ENCODE assay signal across 9 cellular contexts in genomic region chr11:17386331-17387084, GRCh38. TPM values are rescaled to one million over a fixed set of nuclear protein-coding genes. Genes with fewer than 3 reads are reported as not detected.
DNase-seq lines count a peak whose midpoint lies in the region; ATAC-seq, FAIRE-seq and TF ChIP-seq lines count a peak whose summit lies in the region.
"Had no signal": no experiment of that assay in that cellular context is flagged by ENCODE, and none has a peak within 500 bp of the region (broad histone marks: within the 10 kb centered on the region; RNA-seq: fewer than 3 reads in every experiment).

No MANE protein-coding gene starts in this region.

- FAIRE-seq in GM12878 (lab: Jason Lieb, UNC) = peak; percentile 78
- FAIRE-seq: TTC549 had no signal

- H3K4me1 ChIP-seq in Caco-2 (peaks cover 3% of the 10 kb centered on the region; the same call in 1 of the 2 replicates), GM12878 (ENCODE audit: control insufficient read depth, insufficient read depth, low read length) (no peaks in the 10 kb centered on the region)

- H4K20me1 ChIP-seq in GM12878 (ENCODE audit: control insufficient read depth, insufficient read depth) = no peaks in the 10 kb centered on the region

- H3K4me3 ChIP-seq in Caco-2 (ENCODE audit: low read depth, low read length) (no peak overlapping the region), GM12878 (no peak overlapping the region)

- TF ChIP-seq EP300 in GM12878 (IDR thresholded peaks at IDR 0.05; ENCODE audit: borderline replicate concordance in 1 of 2, control insufficient read depth in 1 of 2, low read depth in 2 of 2, low read length in 2 of 2) = no peak

- H3K4me3 Mint-ChIP-seq in Caco-2 (ENCODE audit: unreplicated experiment) = no peak overlapping the region

- no peaks in the 10 kb centered on the region for H3K9me3 ChIP-seq in Caco-2
- no peaks in the 10 kb centered on the region for H3K9me3 ChIP-seq in GM12878 (replicated peaks; ENCODE audit: control insufficient read depth, insufficient read depth, low read length)

- H3K36me3 Mint-ChIP-seq in Caco-2 (ENCODE audit: insufficient read depth, unreplicated experiment) = peaks cover 21% of the 10 kb centered on the region

- H3K4me1 Mint-ChIP-seq in Caco-2 (ENCODE audit: low read depth, unreplicated experiment) = no peaks in the 10 kb centered on the region

- DNase-seq in Caco-2 (peak; percentile 60 to 68), HPDE6-E6E7 (ENCODE audit: extremely low spot score) (peak; percentile 25), RWPE1 (ENCODE audit: low spot score) (peak; percentile 26), GM12878 (ENCODE audit: low read depth, low spot score) (no peak), iris pigment epithelial cell (ENCODE audit: low read depth) (peak; percentile 55), inferior parietal cortex (ENCODE audit: extremely low spot score) (no peak)
- peak; percentile 43 for DNase-seq in stimulated activated CD4-positive, alpha-beta T cell treated with anti-CD3 and anti-CD28 coated beads, Interleukin-2, amount 100 ng/mL, for 48 hours

- TF ChIP-seq RAD21 in GM12878 (IDR thresholded peaks at IDR 0.05; ENCODE audit: insufficient read depth, low read depth, low read length) = peak; percentile 41

- H3K27me3 Mint-ChIP-seq in Caco-2 (ENCODE audit: insufficient read depth, unreplicated experiment) = peaks cover 5% of the 10 kb centered on the region

- peak; percentile 73 to 74 for TF ChIP-seq CTCF in Caco-2 (IDR thresholded peaks at IDR 0.05; ENCODE audit: insufficient read depth in 1 of 2, low read depth in 1 of 2, low read length in 1 of 2, severe bottlenecking in 1 of 2, unreplicated experiment in 1 of 2)
- no peak for TF ChIP-seq CTCF in RWPE1 (conservative IDR thresholded peaks at IDR 0.05; ENCODE audit: low read depth)
- peak; percentile 46 to 78 (median 76) for TF ChIP-seq CTCF in GM12878 (IDR thresholded peaks at IDR 0.05 in 2 of 3, conservative IDR thresholded peaks at IDR 0.05 in 1 of 3; ENCODE audit: control insufficient read depth in 2 of 3, extremely low read depth in 1 of 3, insufficient read depth in 1 of 3, low read depth in 3 of 3, low read length in 3 of 3)

- RAD21 ChIA-PET in GM12878 (lab: Charles Lee; ENCODE audit: unreplicated experiment) = interaction anchor here (0.9 to 1.1 kb wide), 2 partner anchors 35 to 142 kb away, joined by 3 read pairs; no protein-coding TSS in a partner anchor

- no peaks in the 10 kb centered on the region for H3K79me2 ChIP-seq in GM12878 (ENCODE audit: control insufficient read depth, insufficient read depth, low read length)

- in situ Hi-C loops in GM12878 (cut with MboI) = loop anchor here (10.0 kb wide), 1 partner anchor 118 kb away; no protein-coding TSS in a partner anchor

- H3K4me2 ChIP-seq in GM12878 (ENCODE audit: control insufficient read depth, insufficient read depth) = no peak overlapping the region

- H3K27ac Mint-ChIP-seq in Caco-2 (ENCODE audit: unreplicated experiment) = no peak overlapping the region

- H3K9me3 Mint-ChIP-seq in Caco-2 (ENCODE audit: unreplicated experiment) = no peaks in the 10 kb centered on the region

- H3K27ac ChIP-seq in RWPE1 (no peak overlapping the region), GM12878 (ENCODE audit: control insufficient read depth, insufficient read depth) (no peak overlapping the region)

- no peak overlapping the region for H3K9ac ChIP-seq in GM12878 (ENCODE audit: control insufficient read depth, insufficient read depth, low read length)

- no peaks in the 10 kb centered on the region for H3K36me3 ChIP-seq in Caco-2 (ENCODE audit: control insufficient read depth, insufficient read depth, low read length)
- no peaks in the 10 kb centered on the region for H3K36me3 ChIP-seq in GM12878 (ENCODE audit: control insufficient read depth in 2 of 2, insufficient read depth in 2 of 2, low read length in 1 of 2)

- intact Hi-C loops in Caco-2 (cut with micrococcal nuclease; ENCODE audit: unreplicated experiment) = loop anchor here (1.0 kb wide), 1 partner anchor 142 kb away; no protein-coding TSS in a partner anchor
- intact Hi-C loops in GM12878 (cut with micrococcal nuclease; ENCODE audit: unreplicated experiment) = no loop called here

- no peak overlapping the region for H2AFZ ChIP-seq in GM12878 (ENCODE audit: control insufficient read depth, low read depth, low read length)

- SMC1A ChIA-PET in GM12878 (lab: Charles Lee; ENCODE audit: uncharacterized antibody, unreplicated experiment) = interaction anchor here (0.6 to 0.8 kb wide), 2 partner anchors 121 to 156 kb away, joined by 3 read pairs; no protein-coding TSS in a partner anchor

- POLR2A ChIA-PET in Caco-2 (lab: Charles Lee) (no interaction called here), RWPE1 (lab: Yijun Ruan, JAX; ENCODE audit: low non-redundant PET) (no interaction called here), GM12878 (lab: Charles Lee) (no interaction called here)

- H3K27me3 ChIP-seq in Caco-2 (replicated peaks; ENCODE audit: control insufficient read depth, insufficient read depth, low read length) = no peaks in the 10 kb centered on the region; the same call in 1 of the 2 replicates
- peaks cover 2% of the 10 kb centered on the region in 2 experiments; a peak in 3 of 4 replicates for H3K27me3 ChIP-seq in GM12878 (replicated peaks in 1 of 2; ENCODE audit: control insufficient read depth in 2 of 2, insufficient read depth in 2 of 2, low read length in 1 of 2)

- CTCF ChIA-PET in Caco-2 (lab: Charles Lee) (interaction anchor here (0.6 to 1.5 kb wide), 10 partner anchors 10 to 157 kb away, joined by 3 to 8 read pairs (median 4); no protein-coding TSS in a partner anchor), RWPE1 (lab: Yijun Ruan, JAX) (interaction anchor here (0.7 to 1.6 kb wide), 6 partner anchors 64 to 681 kb away, joined by 3 to 8 read pairs (median 5); no protein-coding TSS in a partner anchor), GM12878 (lab: Yijun Ruan, JAX) (interaction anchor here (1.0 to 1.3 kb wide), 4 partner anchors 14 to 156 kb away, joined by 3 to 5 read pairs (median 4); no protein-coding TSS in a partner anchor)

- 40% methylated on average over 22 of the region's 23 CpGs for WGBS in GM12878 (ENCODE audit: insufficient coverage, insufficient replicate concordance, low lambda C conversion rate, missing lambda C conversion rate)

- no TSS peak for BruUV-seq in Caco-2 (replicated peaks; lab: Mats Ljungman, UMichigan)
- no TSS peak for BruUV-seq in GM12878 (replicated peaks; lab: Mats Ljungman, UMichigan)

- no peak for TF ChIP-seq POLR2A in GM12878 (IDR thresholded peaks at IDR 0.05; ENCODE audit: low read depth, low read length)

- ATAC-seq in GM19372 (IDR thresholded peaks at IDR 0.05; ENCODE audit: low read depth, unreplicated experiment) (peak; percentile 55), GM12878 (peak; percentile 78)

TF ChIP-seq in GM12878, 131 proteins besides CTCF, POLR2A, EP300 and RAD21 (continues in another document):
- no peak for TF ChIP-seq USF2 (IDR thresholded peaks at IDR 0.05; ENCODE audit: borderline replicate concordance, low read depth, low read length)
- no peak for TF ChIP-seq RAD51 (IDR thresholded peaks at IDR 0.05)
- TF ChIP-seq SMC3 (IDR thresholded peaks at IDR 0.05; ENCODE audit: borderline replicate concordance, low read length) = peak; percentile 57; the same call in 1 of the 2 replicates
- no peak for TF ChIP-seq NFYA (IDR thresholded peaks at IDR 0.05; ENCODE audit: borderline replicate concordance, low read depth, low read length)
- TF ChIP-seq SMARCA5 (IDR thresholded peaks at IDR 0.05) = no peak

RNA-seq across cellular contexts. Expression of gene KCNJ11, which starts 2.0 kb away (rescaled TPM):
- 2.3 and 3.4 TPM in 2 replicates for total RNA-seq in Caco-2 (2022)
- total RNA-seq in GM12878 (2013; cell fraction: nucleolus; rRNA removed) = 0.13 and 0.91 TPM in 2 replicates
- 0.28 and 0.33 TPM in 2 replicates for total RNA-seq in GM12878 (2014; rRNA removed)
- total RNA-seq in GM12878 (2014; rRNA removed; fragmentation: Illumina TruSeq; extraction: Trizol) = 0.09 TPM in 1 of 2 replicates, not detected in the other
- total RNA-seq in GM12878 (2021) = 0.11 and 0.56 TPM in 2 replicates
- polyA plus RNA-seq in GM12878 (2011; ENCODE audit: low read depth) = 0.22 TPM
- not detected in 2 replicates for polyA plus RNA-seq in GM12878 (2011; rRNA removed)
- polyA plus RNA-seq in GM12878 (2011; cell fraction: cytosol; rRNA removed) = 0.04 and 0.13 TPM in 2 replicates
- polyA plus RNA-seq in GM12878 (2011; cell fraction: nucleus; rRNA removed) = 0.13 and 0.38 TPM in 2 replicates
- polyA plus RNA-seq in GM12878 (2012) = 0.54 and 0.84 TPM in 2 replicates
- 0.15 TPM in 1 of 2 replicates, not detected in the other for polyA plus RNA-seq in GM12878 (2014; fragmentation: Illumina TruSeq; extraction: Trizol)
- polyA plus RNA-seq in GM12878 (2014; fragmentation: Nextera tagmentation; extraction: Ambion mirVana) = not detected
- polyA plus RNA-seq in GM12878 (2014; rRNA removed) = 0.06 and 0.22 TPM in 2 replicates
- not detected for polyA plus RNA-seq in GM12878 (2016; fragmentation: Nextera tagmentation; extraction: Ambion mirVana)
- polyA minus RNA-seq in GM12878 (2011; rRNA and poly(A)+ RNA removed) = 0.37 TPM in 1 of 2 replicates, not detected in the other
- polyA minus RNA-seq in GM12878 (2011; cell fraction: cytosol; rRNA and poly(A)+ RNA removed) = not detected in 2 replicates
- polyA minus RNA-seq in GM12878 (2011; cell fraction: nucleus; rRNA and poly(A)+ RNA removed) = not detected in 2 replicates

RNA-seq across cellular contexts. Expression of gene NCR3LG1, which starts 34.9 kb away (rescaled TPM):
- total RNA-seq in Caco-2 (2022) (14.6 and 14.8 TPM in 2 replicates), GM12878 (2014; rRNA removed) (0.17 and 0.22 TPM in 2 replicates), GM12878 (2014; rRNA removed; fragmentation: Illumina TruSeq; extraction: Trizol) (0.09 and 0.18 TPM in 2 replicates), GM12878 (2021) (0.18 and 0.21 TPM in 2 replicates)
- 1.6 and 1.8 TPM in 2 replicates for total RNA-seq in GM12878 (2013; cell fraction: nucleolus; rRNA removed)
- polyA plus RNA-seq in GM12878 (2011; ENCODE audit: low read depth) = 0.09 TPM
- polyA plus RNA-seq in GM12878 (2011; rRNA removed) (0.09 and 0.12 TPM in 2 replicates), GM12878 (2014; fragmentation: Illumina TruSeq; extraction: Trizol) (0.10 and 0.13 TPM in 2 replicates), GM12878 (2014; fragmentation: Nextera tagmentation; extraction: Ambion mirVana) (under 1 TPM in 1 of 2 experiments, not detected in 1; under 0.01 TPM), GM12878 (2014; rRNA removed) (0.05 and 0.15 TPM in 2 replicates), GM12878 (2016; fragmentation: Nextera tagmentation; extraction: Ambion mirVana) (under 1 TPM in 1 of 2 experiments, not detected in 1; 0.11 TPM)
- 0.08 and 0.09 TPM in 2 replicates for polyA plus RNA-seq in GM12878 (2011; cell fraction: cytosol; rRNA removed)
- 0.16 and 0.28 TPM in 2 replicates for polyA plus RNA-seq in GM12878 (2011; cell fraction: nucleus; rRNA removed)
- 0.10 and 0.24 TPM in 2 replicates for polyA plus RNA-seq in GM12878 (2012)
- 0.10 and 0.22 TPM in 2 replicates for polyA minus RNA-seq in GM12878 (2011; rRNA and poly(A)+ RNA removed)
- polyA minus RNA-seq in GM12878 (2011; cell fraction: cytosol; rRNA and poly(A)+ RNA removed) = 0.10 TPM in 1 of 2 replicates, not detected in the other
- 0.19 and 0.24 TPM in 2 replicates for polyA minus RNA-seq in GM12878 (2011; cell fraction: nucleus; rRNA and poly(A)+ RNA removed)

Comparison
In these comparisons a context has a peak if more than half of its experiments do, and no peak if none do; other contexts are left out.
1. DNase-seq: peak in Caco-2 (2 of 2), HPDE6-E6E7 (single experiment), RWPE1 (single experiment), iris pigment epithelial cell (single experiment) and stimulated activated CD4-positive, alpha-beta T cell treated with anti-CD3 and anti-CD28 coated beads, Interleukin-2, amount 100 ng/mL, for 48 hours (2 of 2); none in GM12878 (single experiment) and inferior parietal cortex (single experiment).